In genomic region chr22:24578355-24579241, GRCh38 we compare ENCODE assay signal across 14 cellular contexts. TPM values are rescaled to one million over a fixed set of nuclear protein-coding genes. Genes with fewer than 3 reads are reported as not detected.
DNase-seq lines count a peak whose midpoint lies in the region; ATAC-seq and TF ChIP-seq lines count a peak whose summit lies in the region.
"Had no signal": no experiment of that assay in that cellular context is flagged by ENCODE, and none has a peak within 500 bp of the region (broad histone marks: within the 10 kb centered on the region; RNA-seq: fewer than 3 reads in every experiment).

No MANE protein-coding gene starts in this region.

- DNase-seq in HCEC 1CT (peak; percentile 18), mucosa of gallbladder (ENCODE audit: low spot score) (peak; percentile 55), tibial artery (no peak), DMS 273 (lab: John Stamatoyannopoulos, UW; ENCODE audit: unreplicated experiment) (no peak)
- DNase-seq in activated CD4-positive, alpha-beta memory T cell treated with anti-CD3 and anti-CD28 coated beads for 36 hours: no peak
- DNase-seq: activated CD4-positive, alpha-beta memory T cell treated with anti-CD3 and anti-CD28 coated beads, Interleukin-2, amount 10 ng/mL, durations not matched to agents 7 days and 5 days; BE2C; erythroblast; Kasumi-1; NCI-H510A had no signal

- H3K27ac Mint-ChIP-seq in brain: peak overlapping the region in 4 of 5 experiments; percentile 25 to 77 (median 56)
- no peak overlapping the region for H3K27ac Mint-ChIP-seq in activated CD4-positive, alpha-beta memory T cell treated with anti-CD3 and anti-CD28 coated beads for 36 hours
- H3K27ac Mint-ChIP-seq: activated CD4-positive, alpha-beta memory T cell treated with anti-CD3 and anti-CD28 coated beads, Interleukin-2, amount 10 ng/mL, durations not matched to agents 7 days and 5 days had no signal

- no peaks in the 10 kb centered on the region for H3K27me3 Mint-ChIP-seq in brain
- no peaks in the 10 kb centered on the region for H3K27me3 Mint-ChIP-seq in activated CD4-positive, alpha-beta memory T cell treated with anti-CD3 and anti-CD28 coated beads for 36 hours
- H3K27me3 Mint-ChIP-seq: activated CD4-positive, alpha-beta memory T cell treated with anti-CD3 and anti-CD28 coated beads, Interleukin-2, amount 10 ng/mL, durations not matched to agents 7 days and 5 days had no signal

- H3K36me3 ChIP-seq in tibial artery: peaks cover 12 to 42% (median 17%) of the 10 kb centered on the region in 3 donors

- no peaks in the 10 kb centered on the region for H3K27me3 ChIP-seq in tibial artery

- peaks cover 8% of the 10 kb centered on the region for H3K4me1 Mint-ChIP-seq in brain
- no peaks in the 10 kb centered on the region for H3K4me1 Mint-ChIP-seq in activated CD4-positive, alpha-beta memory T cell treated with anti-CD3 and anti-CD28 coated beads for 36 hours (ENCODE audit: low read depth)
- H3K4me1 Mint-ChIP-seq: activated CD4-positive, alpha-beta memory T cell treated with anti-CD3 and anti-CD28 coated beads, Interleukin-2, amount 10 ng/mL, durations not matched to agents 7 days and 5 days had no signal

- peak overlapping the region; percentile 93 for H3K27ac ChIP-seq in 22Rv1
- H3K27ac ChIP-seq in tibial artery: no peak overlapping the region

- TF ChIP-seq CTCF in 22Rv1 (IDR thresholded peaks at IDR 0.05): no peak
- TF ChIP-seq CTCF in brain (conservative IDR thresholded peaks at IDR 0.05): no peak
- TF ChIP-seq CTCF in tibial artery (IDR thresholded peaks at IDR 0.05): no peak

- H3K9me3 ChIP-seq in tibial artery: no peaks in the 10 kb centered on the region
- H3K9me3 ChIP-seq: BE2C had no signal

- no peak overlapping the region for H3K4me3 Mint-ChIP-seq in brain
- H3K4me3 Mint-ChIP-seq in activated CD4-positive, alpha-beta memory T cell treated with anti-CD3 and anti-CD28 coated beads for 36 hours: no peak overlapping the region
- H3K4me3 Mint-ChIP-seq: activated CD4-positive, alpha-beta memory T cell treated with anti-CD3 and anti-CD28 coated beads, Interleukin-2, amount 10 ng/mL, durations not matched to agents 7 days and 5 days had no signal

- H3K4me1 ChIP-seq in tibial artery: peaks cover 0 to 6% (median 2%) of the 10 kb centered on the region in 4 donors

- H3K36me3 Mint-ChIP-seq in brain: peaks cover 28% of the 10 kb centered on the region
- H3K36me3 Mint-ChIP-seq in activated CD4-positive, alpha-beta memory T cell treated with anti-CD3 and anti-CD28 coated beads for 36 hours: peaks cover 16% of the 10 kb centered on the region

- POLR2A ChIA-PET in activated CD4-positive, alpha-beta memory T cell treated with anti-CD3 and anti-CD28 coated beads for 36 hours (lab: Charles Lee): interaction anchor here (1.4 kb wide), 1 partner anchor 15 kb away, joined by 4 read pairs; no protein-coding TSS in a partner anchor

- intact Hi-C loops in tibial artery (cut with DNase I; ENCODE audit: low total_unique reads): no loop called here
- intact Hi-C loops in activated CD4-positive, alpha-beta memory T cell treated with anti-CD3 and anti-CD28 coated beads for 36 hours (cut with micrococcal nuclease): no loop called here

- H3K9me3 Mint-ChIP-seq in brain: no peaks in the 10 kb centered on the region
- H3K9me3 Mint-ChIP-seq in activated CD4-positive, alpha-beta memory T cell treated with anti-CD3 and anti-CD28 coated beads for 36 hours: no peaks in the 10 kb centered on the region
- H3K9me3 Mint-ChIP-seq: activated CD4-positive, alpha-beta memory T cell treated with anti-CD3 and anti-CD28 coated beads, Interleukin-2, amount 10 ng/mL, durations not matched to agents 7 days and 5 days had no signal

- CTCF ChIA-PET in activated CD4-positive, alpha-beta memory T cell treated with anti-CD3 and anti-CD28 coated beads for 36 hours (lab: Charles Lee): no interaction called here

- ATAC-seq in HG03565 (IDR thresholded peaks at IDR 0.05; ENCODE audit: unreplicated experiment): no peak
- ATAC-seq: SK-N-SH treated with all-trans-retinoic acid at 6 μM for 48 hours had no signal

- H3K4me3 ChIP-seq in tibial artery: no peak overlapping the region

RNA-seq across cellular contexts. Expression of gene LRRC75B, which starts 14.3 kb away (rescaled TPM):
- 14.5 TPM for polyA plus RNA-seq in brain (ENCODE audit: insufficient read depth, low read depth, low replicate concordance)
- 49.4 TPM for total RNA-seq in mucosa of gallbladder
- 1 to 10 TPM; 1.1 to 1.2 TPM for total RNA-seq in activated CD4-positive, alpha-beta memory T cell treated with anti-CD3 and anti-CD28 coated beads for 36 hours

RNA-seq across cellular contexts. Expression of gene SNRPD3, which starts 22.8 kb away (rescaled TPM):
- 130 TPM for polyA plus RNA-seq in brain (ENCODE audit: insufficient read depth, low read depth, low replicate concordance)
- 98.3 TPM for total RNA-seq in mucosa of gallbladder
- total RNA-seq in activated CD4-positive, alpha-beta memory T cell treated with anti-CD3 and anti-CD28 coated beads for 36 hours: 100 to 1,000 TPM; 131 TPM

RNA-seq across cellular contexts. Expression of gene GUCD1, which starts 23.7 kb away (rescaled TPM):
- polyA plus RNA-seq in brain (ENCODE audit: insufficient read depth, low read depth, low replicate concordance): 91.5 TPM
- total RNA-seq in mucosa of gallbladder: 201 TPM
- 10 to 100 TPM; 94.2 to 99.5 TPM for total RNA-seq in activated CD4-positive, alpha-beta memory T cell treated with anti-CD3 and anti-CD28 coated beads for 36 hours

RNA-seq across cellular contexts. Expression of gene GGT1, which starts 24.4 kb away (rescaled TPM):
- 5.1 TPM for polyA plus RNA-seq in brain (ENCODE audit: insufficient read depth, low read depth, low replicate concordance)
- total RNA-seq in mucosa of gallbladder: 208 TPM
- total RNA-seq in activated CD4-positive, alpha-beta memory T cell treated with anti-CD3 and anti-CD28 coated beads for 36 hours: 10 to 100 TPM; 39.5 to 41.5 TPM

Comparison
In these comparisons a context has a peak if more than half of its experiments do, and no peak if none do; other contexts are left out.
1. DNase-seq: peak in HCEC 1CT (single experiment) and mucosa of gallbladder (single experiment); none in tibial artery (0 of 2), activated CD4-positive, alpha-beta memory T cell treated with anti-CD3 and anti-CD28 coated beads for 36 hours (single experiment) and DMS 273 (single experiment).
2. RNA of gene LRRC75B, which starts 14.3 kb away (total RNA-seq): 49.4 TPM in mucosa of gallbladder (single experiment); 1.1 to 1.2 TPM in activated CD4-positive, alpha-beta memory T cell treated with anti-CD3 and anti-CD28 coated beads for 36 hours; every median in the first group is over 10 times any median in the second.